In genomic region chr3:128175768-128176167, GRCh38 we compare ENCODE assay signal across 20 cellular contexts.
"Had no signal": no experiment of that assay in that cellular context is flagged by ENCODE, and none has a peak within 500 bp of the region (broad histone marks: within the 10 kb centered on the region; RNA-seq: fewer than 3 reads in every experiment).

No MANE protein-coding gene starts in this region.

- H3K27ac ChIP-seq: colonic mucosa, esophagus muscularis mucosa, foreskin keratinocyte, gastroesophageal sphincter, hepatocyte, prostate gland, sigmoid colon, stomach, thyroid gland had no signal

- H3K36me3 ChIP-seq: colonic mucosa, esophagus muscularis mucosa, gastroesophageal sphincter, heart left ventricle, prostate gland, right atrium auricular region, sigmoid colon, stomach, thyroid gland had no signal

- H3K4me2 ChIP-seq: hepatocyte had no signal

- H3K4me1 ChIP-seq: colonic mucosa, prostate gland had no signal

- H3K27me3 ChIP-seq: colonic mucosa, esophagus muscularis mucosa, foreskin keratinocyte, gastroesophageal sphincter, heart left ventricle, hepatocyte, right atrium auricular region, sigmoid colon, stomach, thyroid gland had no signal

- H3K9me3 ChIP-seq: colonic mucosa, esophagus muscularis mucosa, gastroesophageal sphincter, heart left ventricle, prostate gland, right atrium auricular region, sigmoid colon, stomach, thyroid gland had no signal

- H3K4me3 ChIP-seq: colonic mucosa, esophagus muscularis mucosa, gastroesophageal sphincter, heart left ventricle, hepatocyte, prostate gland, right atrium auricular region, sigmoid colon, stomach, thyroid gland had no signal

- DNase-seq: colonic mucosa; effector CD8-positive, alpha-beta T cell; foreskin keratinocyte; heart left ventricle; kidney; mesendoderm; midbrain; nephron progenitor cell; nucleus accumbens; sigmoid colon; stimulated activated CD4-positive, alpha-beta T cell treated with anti-CD3 and anti-CD28 coated beads, Interleukin-2, amount 100 ng/mL, for 24 hours; stimulated activated CD4-positive, alpha-beta T cell treated with anti-CD3 and anti-CD28 coated beads, Interleukin-4, amount 100 ng/mL, for 24 hours; stimulated activated naive CD4-positive, alpha-beta T cell treated with Interleukin-2 at 50 U/mL for 16 hours; stomach; thyroid gland had no signal
